ENCODE assay signal across 16 cellular contexts in the genomic region with DNA sequence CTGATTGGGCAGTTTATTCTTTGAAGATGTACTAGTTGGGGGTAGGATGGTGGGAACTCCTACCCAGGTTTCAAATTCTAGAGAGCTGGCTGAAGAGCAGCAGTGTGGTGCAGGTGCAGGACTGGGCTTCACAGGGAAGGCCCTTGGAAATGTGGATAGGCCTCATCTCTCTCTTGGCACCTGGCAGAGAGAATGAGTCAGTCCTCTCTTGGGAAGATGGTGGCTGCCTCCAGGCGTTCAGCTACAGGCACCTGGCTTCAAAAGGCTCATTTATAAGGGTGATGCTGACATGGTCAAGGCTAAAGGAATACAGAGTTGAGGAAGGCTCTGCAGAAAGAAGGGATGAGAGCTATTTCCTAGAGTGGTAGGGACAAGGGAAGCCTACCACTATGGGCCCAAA.
A peak's percentile ranks its signal among the peaks of the same experiment; 100 is the strongest.
DNase-seq lines count a peak whose midpoint lies in the region; ATAC-seq and TF ChIP-seq lines count a peak whose summit lies in the region.
"Had no signal": no experiment of that assay in that cellular context is flagged by ENCODE, and none has a peak within 500 bp of the region (broad histone marks: within the 10 kb centered on the region; RNA-seq: fewer than 3 reads in every experiment).

No MANE protein-coding gene starts in this region.

- no peak overlapping the region for H3K27ac Mint-ChIP-seq in MCF 10A (ENCODE audit: low read depth, unreplicated experiment)
- H3K27ac Mint-ChIP-seq: CD4-positive, CD25-positive, alpha-beta regulatory T cell; H9 had no signal

- intact Hi-C loops in mammary epithelial cell (cut with micrococcal nuclease), result no loop called here
- intact Hi-C loops in MCF 10A (cut with micrococcal nuclease), result no loop called here

- in situ Hi-C loops in mammary epithelial cell (cut with MboI; ENCODE audit: low sequenced_read_pairs in 2 of 2), result no loop called here

- H2AFZ ChIP-seq in mammary epithelial cell (ENCODE audit: low read depth, low read length), result no peak overlapping the region

- 80% methylated on average over 1 of the region's 1 CpG for WGBS in mammary epithelial cell (ENCODE audit: low coverage, missing lambda C conversion rate)

- BruUV-seq in mammary epithelial cell (replicated peaks; lab: Mats Ljungman, UMichigan), result no TSS peak
- BruUV-seq in MCF 10A (replicated peaks; lab: Mats Ljungman, UMichigan), result no TSS peak

- H3K9me3 ChIP-seq in mammary epithelial cell (replicated peaks; ENCODE audit: insufficient read depth, low read length), result no peaks in the 10 kb centered on the region

- H3K4me1 Mint-ChIP-seq in MCF 10A (ENCODE audit: insufficient read depth, unreplicated experiment), result peaks cover 2% of the 10 kb centered on the region

- POLR2A ChIA-PET in MCF 10A (lab: Yijun Ruan, JAX), result interaction anchor here (0.6 to 0.9 kb wide), 2 partner anchors 13 to 608 kb away, joined by 3 read pairs; no protein-coding TSS in a partner anchor

- H3K4me2 ChIP-seq in mammary epithelial cell (ENCODE audit: insufficient read depth, low read depth, low read length), result no peak overlapping the region
- H3K4me2 ChIP-seq: BLaER1 treated with 17β-estradiol and CSF1 and Interleukin-3, amounts not matched to agents 10 nM and 100 nM had no signal

- ATAC-seq in foreskin keratinocyte (peak; percentile 84), left lobe of liver (no peak)

- no peaks in the 10 kb centered on the region for H3K36me3 Mint-ChIP-seq in MCF 10A (ENCODE audit: insufficient read depth, unreplicated experiment)
- H3K36me3 Mint-ChIP-seq: CD4-positive, CD25-positive, alpha-beta regulatory T cell had no signal

- DNase-seq in NCI-H2029 (lab: John Stamatoyannopoulos, UW) (peak; percentile 3), NCI-H2029 treated with DMSO at 0.1 percent for 48 hours (lab: John Stamatoyannopoulos, UW) (no peak), mammary epithelial cell (peak; percentile 53), MCF 10A (ENCODE audit: unreplicated experiment) (no peak), foreskin keratinocyte (peak; percentile 18 to 65), left lobe of liver (ENCODE audit: low spot score) (no peak), iPS-NIHi11 (ENCODE audit: low spot score) (no peak)
- DNase-seq: 8988T; Calu3; CD4-positive, CD25-positive, alpha-beta regulatory T cell; DMS 273 treated with DMSO at 0.1 percent for 48 hours; DMS79 treated with DMSO at 0.1 percent for 48 hours; EL; GOT3; H9 had no signal

- no peaks in the 10 kb centered on the region for H3K27me3 Mint-ChIP-seq in MCF 10A (ENCODE audit: insufficient read depth, unreplicated experiment)
- H3K27me3 Mint-ChIP-seq: CD4-positive, CD25-positive, alpha-beta regulatory T cell had no signal

- CTCF ChIA-PET in mammary epithelial cell (lab: Charles Lee; ENCODE audit: low non-redundant PET) (no interaction called here), MCF 10A (lab: Yijun Ruan, JAX) (no interaction called here)

- H3K9ac ChIP-seq in mammary epithelial cell (ENCODE audit: insufficient read depth, low read length), result no peak overlapping the region
- H3K9ac ChIP-seq: BLaER1 treated with 17β-estradiol and CSF1 and Interleukin-3, amounts not matched to agents 10 nM and 100 nM had no signal

- dilution Hi-C loops in mammary epithelial cell (cut with HindIII; ENCODE audit: low sequenced_read_pairs), result no loop called here

- H3K4me1 ChIP-seq in mammary epithelial cell (ENCODE audit: insufficient read depth, low read length), result no peaks in the 10 kb centered on the region
- H3K4me1 ChIP-seq in foreskin keratinocyte, result no peaks in the 10 kb centered on the region
- H3K4me1 ChIP-seq: BLaER1 treated with 17β-estradiol and CSF1 and Interleukin-3, amounts not matched to agents 10 nM and 100 nM had no signal

- H3K4me3 Mint-ChIP-seq in MCF 10A (ENCODE audit: unreplicated experiment), result no peak overlapping the region
- H3K4me3 Mint-ChIP-seq: CD4-positive, CD25-positive, alpha-beta regulatory T cell; H9 had no signal

- H3K36me3 ChIP-seq in mammary epithelial cell (ENCODE audit: insufficient read depth, low read length), result no peaks in the 10 kb centered on the region
- H3K36me3 ChIP-seq: BLaER1 treated with 17β-estradiol and CSF1 and Interleukin-3, amounts not matched to agents 10 nM and 100 nM had no signal

- H3K4me3 ChIP-seq in mammary epithelial cell (replicated peaks in 1 of 3; ENCODE audit: insufficient read depth in 1 of 3, low read depth in 2 of 3, low read length in 3 of 3), result no peak overlapping the region
- H3K4me3 ChIP-seq: BLaER1 treated with 17β-estradiol and CSF1 and Interleukin-3, amounts not matched to agents 10 nM and 100 nM had no signal

- H3K27ac ChIP-seq in mammary epithelial cell (ENCODE audit: insufficient read depth, low read depth, low read length) (no peak overlapping the region), foreskin keratinocyte (no peak overlapping the region)
- H3K27ac ChIP-seq: BLaER1 treated with 17β-estradiol and CSF1 and Interleukin-3, amounts not matched to agents 10 nM and 100 nM had no signal

- no peaks in the 10 kb centered on the region for H3K27me3 ChIP-seq in mammary epithelial cell (ENCODE audit: insufficient read depth, low read length)
- H3K27me3 ChIP-seq in foreskin keratinocyte, result no peaks in the 10 kb centered on the region
- H3K27me3 ChIP-seq: BLaER1 treated with 17β-estradiol and CSF1 and Interleukin-3, amounts not matched to agents 10 nM and 100 nM had no signal

- no peaks in the 10 kb centered on the region for H3K9me3 Mint-ChIP-seq in MCF 10A (ENCODE audit: unreplicated experiment)
- H3K9me3 Mint-ChIP-seq: H9 had no signal

- TF ChIP-seq CTCF in mammary epithelial cell (conservative IDR thresholded peaks at IDR 0.05 in 1 of 2, IDR thresholded peaks at IDR 0.05 in 1 of 2; ENCODE audit: extremely low read depth in 1 of 2, insufficient read depth in 1 of 2, low read depth in 1 of 2, low read length in 2 of 2) (peak in 1 of 2 donors; percentile 6), MCF 10A (IDR thresholded peaks at IDR 0.05; ENCODE audit: unreplicated experiment) (no peak), foreskin keratinocyte (conservative IDR thresholded peaks at IDR 0.05) (no peak)

- H4K20me1 ChIP-seq in mammary epithelial cell (ENCODE audit: insufficient read depth, low read length), result no peaks in the 10 kb centered on the region
- H4K20me1 ChIP-seq: BLaER1 treated with 17β-estradiol and CSF1 and Interleukin-3, amounts not matched to agents 10 nM and 100 nM had no signal

- no peaks in the 10 kb centered on the region for H3K79me2 ChIP-seq in mammary epithelial cell (ENCODE audit: insufficient read depth, low read length)

Comparison
In these comparisons a context has a peak if more than half of its experiments do, and no peak if none do; other contexts are left out.
1. DNase-seq: peak in NCI-H2029 (single experiment), mammary epithelial cell (single experiment) and foreskin keratinocyte (2 of 2); none in NCI-H2029 treated with DMSO at 0.1 percent for 48 hours (single experiment), MCF 10A (single experiment), left lobe of liver (single experiment) and iPS-NIHi11 (single experiment).